28 cellular contexts compared by ENCODE assay signal in the genomic region with DNA sequence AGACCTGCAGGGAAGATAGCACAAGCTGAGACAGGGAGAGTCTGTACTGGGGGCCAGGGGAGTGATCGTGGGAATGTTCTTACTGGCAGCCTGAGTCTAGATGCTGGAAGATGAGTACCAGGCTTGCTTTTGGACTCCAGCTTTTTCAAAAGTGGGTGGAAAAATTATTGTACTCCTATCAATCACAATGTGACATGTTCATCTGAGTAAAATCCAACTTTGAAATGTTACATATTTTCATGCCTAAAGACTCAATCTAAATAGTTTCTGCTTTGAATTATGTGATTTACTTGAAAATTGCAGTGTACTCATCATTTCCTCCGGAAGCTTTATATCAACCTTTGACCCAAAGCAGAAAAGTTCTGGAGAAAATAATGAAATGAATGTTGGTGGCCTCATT.
"Had no signal": no experiment of that assay in that cellular context is flagged by ENCODE, and none has a peak within 500 bp of the region (broad histone marks: within the 10 kb centered on the region; RNA-seq: fewer than 3 reads in every experiment).

No MANE protein-coding gene starts in this region.

- DNase-seq: activated B cell treated with CpG ODN at 0.5 μM for 24 hours; activated CD4-positive, alpha-beta T cell treated with anti-CD3 and anti-CD28 coated beads for 1 hour; activated CD4-positive, alpha-beta T cell treated with anti-CD3 and anti-CD28 coated beads, Interleukin-2, amount 10 ng/mL, durations not matched to agents 24 days and 14 days; activated CD4-positive, alpha-beta T cell treated with anti-CD3 and anti-CD28 coated beads, Interleukin-2, amount 50 U/mL, for 48 hours; activated CD8-positive, alpha-beta memory T cell treated with anti-CD3 and anti-CD28 coated beads, Interleukin-2, amount 10 ng/mL, durations not matched to agents 7 days and 5 days; activated effector memory CD4-positive, alpha-beta T cell treated with Interleukin-2 at 50 U/mL for 16 hours; activated naive CD4-positive, alpha-beta T cell; activated T-cell treated with anti-CD3 and anti-CD28 coated beads, Interleukin-2, amount 50 U/mL, for 24 hours; amniotic stem cell; body of pancreas; KG1; NCI-H1092; NCI-H1417; NCI-H1930; NCI-H2171; NCI-H2227 treated with DMSO at 0.1 percent for 48 hours; NCI-H446 treated with DMSO at 0.1 percent for 48 hours; NCI-H524 treated with DMSO at 0.1 percent for 48 hours; NCI-H82; Peyer's patch; Right ventricle myocardium superior; SJCRH30; T-helper 17 cell; T-helper 9 cell had no signal

- H3K36me3 ChIP-seq: ascending aorta, Peyer's patch, SJCRH30 had no signal

- H3K9me3 ChIP-seq: ascending aorta, body of pancreas had no signal

- H3K4me1 ChIP-seq: ascending aorta, body of pancreas, Peyer's patch had no signal

- H3K27ac Mint-ChIP-seq: activated B cell treated with CpG ODN at 0.5 μM for 24 hours; activated CD4-positive, alpha-beta T cell treated with anti-CD3 and anti-CD28 coated beads, Interleukin-2, amount 10 ng/mL, durations not matched to agents 24 days and 14 days; activated CD8-positive, alpha-beta memory T cell treated with anti-CD3 and anti-CD28 coated beads, Interleukin-2, amount 10 ng/mL, durations not matched to agents 7 days and 5 days; activated naive CD4-positive, alpha-beta T cell treated with anti-CD3 and anti-CD28 coated beads, Interleukin-2, amount 50 U/mL, for 24 hours; activated T-cell treated with anti-CD3 and anti-CD28 coated beads, Interleukin-2, amount 50 U/mL, for 24 hours; activated T-helper 1 cell treated with anti-CD3 and anti-CD28 coated beads, Interleukin-12 subunit alpha, Interleukin-12 subunit beta, Interleukin-2, Interleukin-4 antibody, amounts not matched to agents 30 ng/mL and 10 ng/mL and 1 ng/mL, durations not matched to agents 14 hours and 24 hours and 36 hours; T-helper 17 cell had no signal

- H3K4me3 Mint-ChIP-seq: activated B cell treated with CpG ODN at 0.5 μM for 24 hours; activated CD4-positive, alpha-beta T cell treated with anti-CD3 and anti-CD28 coated beads, Interleukin-2, amount 10 ng/mL, durations not matched to agents 24 days and 14 days; activated CD8-positive, alpha-beta memory T cell treated with anti-CD3 and anti-CD28 coated beads, Interleukin-2, amount 10 ng/mL, durations not matched to agents 7 days and 5 days; activated naive CD4-positive, alpha-beta T cell treated with anti-CD3 and anti-CD28 coated beads, Interleukin-2, amount 50 U/mL, for 24 hours; activated T-cell treated with anti-CD3 and anti-CD28 coated beads, Interleukin-2, amount 50 U/mL, for 24 hours; activated T-helper 1 cell treated with anti-CD3 and anti-CD28 coated beads, Interleukin-12 subunit alpha, Interleukin-12 subunit beta, Interleukin-2, Interleukin-4 antibody, amounts not matched to agents 30 ng/mL and 10 ng/mL and 1 ng/mL, durations not matched to agents 14 hours and 24 hours and 36 hours; T-helper 17 cell had no signal

- H3K27ac ChIP-seq: ascending aorta, body of pancreas, Peyer's patch, RWPE1, SJCRH30 had no signal

- ATAC-seq: activated CD8-positive, alpha-beta memory T cell treated with anti-CD3 and anti-CD28 coated beads, Interleukin-2, amount 10 ng/mL, durations not matched to agents 7 days and 5 days; body of pancreas; T-helper 17 cell had no signal

- H3K4me3 ChIP-seq: ascending aorta, body of pancreas, Peyer's patch, SJCRH30 had no signal

- H3K27me3 ChIP-seq: ascending aorta, body of pancreas, Peyer's patch, SJCRH30 had no signal
